Comparison of ENCODE assay signal across 16 cellular contexts in the genomic region with DNA sequence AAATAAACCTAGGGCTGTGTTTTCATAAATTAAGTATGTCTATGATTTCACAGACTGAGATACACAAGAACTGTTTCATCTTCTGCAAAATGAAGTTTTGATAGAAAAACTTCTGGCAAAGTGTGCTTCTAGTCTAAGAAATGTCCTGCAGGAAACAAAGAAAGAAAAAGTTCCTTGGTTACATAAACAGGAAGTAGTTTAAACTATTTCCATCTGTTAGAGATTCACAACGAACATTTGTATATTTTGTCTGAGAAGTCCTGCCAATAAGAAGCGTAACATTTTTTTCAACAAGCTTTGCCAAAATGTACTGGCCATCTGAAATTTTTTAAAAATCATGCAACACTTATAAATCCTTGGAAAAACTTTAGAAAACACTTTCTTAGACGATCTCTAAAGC.
DNase-seq lines count a peak whose midpoint lies in the region; ATAC-seq, FAIRE-seq and TF ChIP-seq lines count a peak whose summit lies in the region.
"Had no signal": no experiment of that assay in that cellular context is flagged by ENCODE, and none has a peak within 500 bp of the region (broad histone marks: within the 10 kb centered on the region; RNA-seq: fewer than 3 reads in every experiment).

No MANE protein-coding gene starts in this region.

- no peak overlapping the region for H3K4ac ChIP-seq in IMR-90 (ENCODE audit: low read depth, low read length)

- H3K36me3 ChIP-seq in IMR-90 (ENCODE audit: control insufficient read depth, insufficient read depth, low read length) (no peaks in the 10 kb centered on the region), K562 (ENCODE audit: control insufficient read depth, insufficient read depth, low read length) (no peaks in the 10 kb centered on the region), mesodermal cell (ENCODE audit: control insufficient read depth, insufficient read depth, low read length) (no peaks in the 10 kb centered on the region)

- H3K9me3 ChIP-seq in IMR-90 (ENCODE audit: control insufficient read depth, insufficient read depth, low read length): no peaks in the 10 kb centered on the region
- H3K9me3 ChIP-seq in K562 (replicated peaks; ENCODE audit: control insufficient read depth, insufficient read depth, low read depth, low read length): no peaks in the 10 kb centered on the region
- H3K9me3 ChIP-seq in mesodermal cell (ENCODE audit: control insufficient read depth, low read length): no peaks in the 10 kb centered on the region

- H2BK20ac ChIP-seq in IMR-90 (ENCODE audit: low read depth, low read length): no peak overlapping the region

- H2AK5ac ChIP-seq in IMR-90 (ENCODE audit: low read depth, low read length): no peak overlapping the region

- TF ChIP-seq POLR2A in IMR-90 (IDR thresholded peaks at IDR 0.05; ENCODE audit: low read depth, low read length): no peak
- TF ChIP-seq POLR2A in K562 (conservative IDR thresholded peaks at IDR 0.05): no peak

- POLR2A ChIA-PET in IMR-90 (lab: Charles Lee; ENCODE audit: unreplicated experiment) (no interaction called here), K562 (lab: Yijun Ruan, JAX) (no interaction called here)

- H4K20me1 ChIP-seq in IMR-90 (ENCODE audit: insufficient read depth, low read length): no peaks in the 10 kb centered on the region
- no peaks in the 10 kb centered on the region for H4K20me1 ChIP-seq in K562 (replicated peaks; ENCODE audit: control insufficient read depth, insufficient read depth, low read length)

- H3K79me2 ChIP-seq in K562 (ENCODE audit: control insufficient read depth, insufficient read depth, low read length): no peaks in the 10 kb centered on the region

- no peak overlapping the region for H2AK9ac ChIP-seq in IMR-90 (replicated peaks; ENCODE audit: low read depth, low read length, poor library complexity)

- no CpG with 5 or more reads among the region's 3 CpGs for WGBS in IMR-90 (ENCODE audit: extremely low coverage in 2 of 2, insufficient read length in 1 of 2), 2 experiments
- 11% methylated on average over 3 of the region's 3 CpGs for WGBS in K562 (ENCODE audit: insufficient coverage, low coverage, missing lambda C conversion rate)
- 79 to 80% methylated on average over 2 of the region's 3 CpGs for WGBS in mesodermal cell (ENCODE audit: insufficient coverage in 2 of 2), 2 experiments

- BruUV-seq in IMR-90 (replicated peaks; lab: Mats Ljungman, UMichigan) (no TSS peak), K562 (replicated peaks; lab: Mats Ljungman, UMichigan) (no TSS peak)

- no peak overlapping the region for H3K23ac ChIP-seq in IMR-90 (ENCODE audit: low read depth, low read length)

- H4K8ac ChIP-seq in IMR-90 (ENCODE audit: low read depth in 2 of 2, low read length in 2 of 2): no peak overlapping the region

- H3K14ac ChIP-seq in IMR-90 (replicated peaks; ENCODE audit: low read depth, low read length): no peak overlapping the region

- H3K9ac ChIP-seq in IMR-90 (ENCODE audit: low read depth, low read length): no peak overlapping the region
- no peak overlapping the region for H3K9ac ChIP-seq in K562 (ENCODE audit: insufficient read depth in 1 of 2, low read depth in 2 of 2, low read length in 2 of 2)
- H3K9ac ChIP-seq: KMS-11 had no signal

- CTCF ChIA-PET in IMR-90 (lab: Yijun Ruan, JAX) (no interaction called here), K562 (lab: Yijun Ruan, JAX; ENCODE audit: low intra/inter-chr PET ratio) (no interaction called here)

- no peaks in the 10 kb centered on the region for H3K79me1 ChIP-seq in IMR-90 (ENCODE audit: low read depth in 1 of 2, low read length in 2 of 2)

- dilution Hi-C loops in IMR-90 (cut with HindIII; ENCODE audit: low sequenced_read_pairs, unreplicated experiment): no loop called here

- H3K4me2 ChIP-seq in IMR-90 (ENCODE audit: low read depth, low read length): peak overlapping the region; percentile 1; the same call in 1 of the 2 replicates
- no peak overlapping the region for H3K4me2 ChIP-seq in K562 (ENCODE audit: insufficient read depth, low read length)
- H3K4me2 ChIP-seq: KMS-11, PC-9 had no signal

- H2BK15ac ChIP-seq in IMR-90 (ENCODE audit: low read depth, low read length): no peak overlapping the region

- TF ChIP-seq EP300 in K562 (IDR thresholded peaks at IDR 0.05; ENCODE audit: low read length): no peak

- H2AFZ ChIP-seq in IMR-90 (replicated peaks; ENCODE audit: low read length, poor library complexity) (no peak overlapping the region), K562 (ENCODE audit: low read depth, low read length) (peak overlapping the region; percentile 60)
- H2AFZ ChIP-seq: PC-9 had no signal

- H2BK120ac ChIP-seq in IMR-90 (ENCODE audit: low read depth, low read length): no peak overlapping the region

- no peak for TF ChIP-seq RAD21 in IMR-90 (IDR thresholded peaks at IDR 0.05; ENCODE audit: low read length)
- no peak for TF ChIP-seq RAD21 in K562 (CRISPR knock-in tag; conservative IDR thresholded peaks at IDR 0.05 in 1 of 2, IDR thresholded peaks at IDR 0.05 in 1 of 2)

- no peak overlapping the region for H3K18ac ChIP-seq in IMR-90 (ENCODE audit: low read depth, low read length)

- peak; percentile 69 for FAIRE-seq in K562 (lab: Jason Lieb, UNC)

- no peaks in the 10 kb centered on the region for H3K27me3 ChIP-seq in IMR-90 (ENCODE audit: control insufficient read depth, insufficient read depth, low read length)
- no peaks in the 10 kb centered on the region for H3K27me3 ChIP-seq in K562 (ENCODE audit: control insufficient read depth in 2 of 2, insufficient read depth in 2 of 2, low read length in 2 of 2)

- H3K4me1 ChIP-seq in IMR-90 (ENCODE audit: control insufficient read depth, insufficient read depth, low read length) (peaks cover 2% of the 10 kb centered on the region; the same call in 1 of the 2 replicates), K562 (replicated peaks in 1 of 2; ENCODE audit: control insufficient read depth in 2 of 2, insufficient read depth in 2 of 2, low read length in 2 of 2) (peaks cover 0 to 7% of the 10 kb centered on the region in 2 experiments; a peak in 2 of 5 replicates), mesodermal cell (ENCODE audit: control insufficient read depth, insufficient read depth, low read length, poor library complexity, severe bottlenecking) (peaks cover 3% of the 10 kb centered on the region)

- H3K4me3 ChIP-seq in IMR-90 (ENCODE audit: insufficient read depth, low read depth, low read length) (no peak overlapping the region), K562 (no peak overlapping the region), mesodermal cell (ENCODE audit: extremely low read depth, insufficient read depth, low read length, poor library complexity, severe bottlenecking) (no peak overlapping the region)
- H3K4me3 ChIP-seq: PC-9 had no signal

- intact Hi-C loops in IMR-90 (cut with micrococcal nuclease): no loop called here
- intact Hi-C loops in K562 (cut with micrococcal nuclease): no loop called here

- no peak overlapping the region for H4K5ac ChIP-seq in IMR-90 (ENCODE audit: low read depth, low read length)

- ATAC-seq in IMR-90 (ENCODE audit: low read depth): no peak; the same call in 1 of the 2 replicates
- ATAC-seq in K562: no peak
- ATAC-seq in GM19452 (IDR thresholded peaks at IDR 0.05; ENCODE audit: unreplicated experiment): no peak
- ATAC-seq: T-helper 17 cell had no signal

- H4K91ac ChIP-seq in IMR-90 (ENCODE audit: insufficient read depth, low read depth, low read length): no peak overlapping the region

- no peak overlapping the region for H2BK5ac ChIP-seq in IMR-90 (ENCODE audit: low read depth, low read length, poor library complexity, severe bottlenecking)

- in situ Hi-C loops in IMR-90 (cut with MboI; ENCODE audit: low sequenced_read_pairs) (no loop called here), K562 (cut with MboI) (no loop called here)

- TF ChIP-seq CTCF in IMR-90 (conservative IDR thresholded peaks at IDR 0.05; ENCODE audit: low read depth, low read length): no peak
- TF ChIP-seq CTCF in K562 (IDR thresholded peaks at IDR 0.05 in 2 of 3, conservative IDR thresholded peaks at IDR 0.05 in 1 of 3; ENCODE audit: insufficient read depth in 2 of 3, low read depth in 1 of 3, low read length in 3 of 3): no peak

- H3K9me1 ChIP-seq in IMR-90 (ENCODE audit: insufficient read depth, low read length) (no peaks in the 10 kb centered on the region), K562 (ENCODE audit: control insufficient read depth, insufficient read depth, low read length) (no peaks in the 10 kb centered on the region)

- H3K56ac ChIP-seq in IMR-90 (ENCODE audit: extremely low read depth, insufficient read depth, low read length): no peak overlapping the region

- peak; percentile 25 for DNase-seq in AG08395 (ENCODE audit: low spot score)
- peak; percentile 19 for DNase-seq in IMR-90
- no peak for DNase-seq in K562 (ENCODE audit: extremely low read depth in 1 of 4, low spot score in 3 of 4)
- no peak for DNase-seq in COLO829 (ENCODE audit: low spot score)
- no peak for DNase-seq in NCI-H1105 treated with DMSO at 0.1 percent for 48 hours (lab: John Stamatoyannopoulos, UW)
- no peak for DNase-seq in NCI-H1417 (lab: John Stamatoyannopoulos, UW)
- DNase-seq: activated effector memory CD4-positive, alpha-beta T cell treated with anti-CD3 and anti-CD28 coated beads, Interleukin-2, amount 50 U/mL, for 16 hours; C1 segment of cervical spinal cord; midbrain; PC-9; stimulated activated CD4-positive, alpha-beta T cell treated with anti-CD3 and anti-CD28 coated beads, Interleukin-4, amount 100 ng/mL, for 4 hours; stimulated activated naive CD4-positive, alpha-beta T cell; T-helper 17 cell had no signal

- H3K27ac ChIP-seq in IMR-90 (ENCODE audit: insufficient read depth, low read length): no peak overlapping the region; the same call in 1 of the 2 replicates
- H3K27ac ChIP-seq in K562 (ENCODE audit: extremely low read depth, low read depth, low read length): peak overlapping the region; percentile 32; the same call in 1 of the 3 replicates
- H3K27ac ChIP-seq in mesodermal cell (ENCODE audit: low read depth, low read length, severe bottlenecking): peak overlapping the region; percentile 52
- H3K27ac ChIP-seq: KMS-11, PC-9 had no signal

TF ChIP-seq in IMR-90, 13 proteins besides CTCF, POLR2A, EP300 and RAD21 (continues in another document):
- TF ChIP-seq MAZ (IDR thresholded peaks at IDR 0.05; ENCODE audit: borderline replicate concordance, low read depth, low read length) (no peak), BHLHE40 (IDR thresholded peaks at IDR 0.05; ENCODE audit: low read depth, low read length) (no peak)

TF ChIP-seq in K562, 482 proteins besides CTCF, POLR2A, EP300 and RAD21:
- TF ChIP-seq HINFP (tag; conservative IDR thresholded peaks at IDR 0.05; ENCODE audit: low read depth): no peak
TF ChIP-seq in K562: peak in this region for 0.

Comparison
In these comparisons a context has a peak if more than half of its experiments do, and no peak if none do; other contexts are left out.
1. DNase-seq: peak in AG08395 (single experiment) and IMR-90 (single experiment); none in K562 (0 of 4), COLO829 (single experiment), NCI-H1105 treated with DMSO at 0.1 percent for 48 hours (single experiment) and NCI-H1417 (0 of 3).